Comparison of ENCODE assay signal across 8 cellular contexts in genomic region chr19:1249990-1250298, GRCh38. TPM values are rescaled to one million over a fixed set of nuclear protein-coding genes. Genes with fewer than 3 reads are reported as not detected.
DNase-seq lines count a peak whose midpoint lies in the region; ATAC-seq and TF ChIP-seq lines count a peak whose summit lies in the region.

No MANE protein-coding gene starts in this region.

- peak overlapping the region; percentile 96 for H3K9ac ChIP-seq in HUES6 (ENCODE audit: low read length)
- peak overlapping the region; percentile 74 to 92 for H3K9ac ChIP-seq in mucosa of rectum (ENCODE audit: low read depth in 1 of 2, low read length in 2 of 2)

- intact Hi-C loops in A673 (cut with micrococcal nuclease; ENCODE audit: unreplicated experiment): loop anchor here (2.0 to 10.0 kb wide), 3 partner anchors 17 to 385 kb away; partner anchors contain the start of genes CNN2, RNU6-2 and TMEM259

- H3K9me3 ChIP-seq in A673 (ENCODE audit: low read depth, low read length, poor library complexity, severe bottlenecking) (no peaks in the 10 kb centered on the region), HUES6 (ENCODE audit: control insufficient read depth, insufficient read depth, low read depth, low read length) (no peaks in the 10 kb centered on the region), mucosa of rectum (ENCODE audit: control insufficient read depth in 2 of 2, low read length in 2 of 2) (no peaks in the 10 kb centered on the region)

- H3K27me3 ChIP-seq in A673 (replicated peaks; ENCODE audit: insufficient read depth, low read depth, low read length, poor library complexity) (no peaks in the 10 kb centered on the region), HUES6 (ENCODE audit: control insufficient read depth, insufficient read depth, low read length) (no peaks in the 10 kb centered on the region), mucosa of rectum (ENCODE audit: control insufficient read depth in 2 of 2, insufficient read depth in 2 of 2, low read length in 2 of 2) (no peaks in the 10 kb centered on the region)

- CTCF ChIA-PET in A673 (lab: Charles Lee): no interaction called here

- TF ChIP-seq CTCF in A673 (conservative IDR thresholded peaks at IDR 0.05; ENCODE audit: low read depth, low read length) (no peak), cardiac fibroblast (IDR thresholded peaks at IDR 0.05; ENCODE audit: low read depth, low read length) (no peak)

- H3K27ac ChIP-seq in A673 (ENCODE audit: low read depth, low read length, poor library complexity, severe bottlenecking) (peak overlapping the region; percentile 96), HUES6 (ENCODE audit: low read depth, low read length) (peak overlapping the region; percentile 90; the same call in 1 of the 2 replicates), mucosa of rectum (ENCODE audit: low read depth in 2 of 2, low read length in 2 of 2) (peak overlapping the region; percentile 96 to 99)

- no TSS peak for BruUV-seq in A673 (replicated peaks; lab: Mats Ljungman, UMichigan)

- DNase-seq in A673 (ENCODE audit: low spot score): no peak
- no peak for DNase-seq in cardiac fibroblast (ENCODE audit: low read depth in 2 of 2)
- no peak for DNase-seq in NCI-H524 (lab: John Stamatoyannopoulos, UW)
- DNase-seq in NCI-H2107 treated with DMSO at 0.1 percent for 48 hours (lab: John Stamatoyannopoulos, UW; ENCODE audit: unreplicated experiment): no peak

- peaks cover 25% of the 10 kb centered on the region for H3K4me1 ChIP-seq in A673 (ENCODE audit: insufficient read depth, low read length, poor library complexity, severe bottlenecking)
- peaks cover 17% of the 10 kb centered on the region for H3K4me1 ChIP-seq in HUES6 (ENCODE audit: control insufficient read depth, insufficient read depth, low read length)
- peaks cover 39 to 49% of the 10 kb centered on the region in 2 donors for H3K4me1 ChIP-seq in mucosa of rectum (ENCODE audit: control insufficient read depth in 2 of 2, insufficient read depth in 2 of 2, low read length in 2 of 2)

- POLR2A ChIA-PET in A673 (lab: Charles Lee; ENCODE audit: low non-redundant PET): no interaction called here

- H3K4me3 ChIP-seq in A673 (ENCODE audit: low read depth, low read length, poor library complexity, severe bottlenecking): peak overlapping the region; percentile 96
- peak overlapping the region; percentile 71 for H3K4me3 ChIP-seq in HUES6 (ENCODE audit: low read depth, low read length)
- H3K4me3 ChIP-seq in cardiac fibroblast (replicated peaks in 1 of 2; ENCODE audit: low read depth in 2 of 2, low read length in 2 of 2): peak overlapping the region; percentile 61 to 67
- H3K4me3 ChIP-seq in mucosa of rectum (ENCODE audit: low read length in 2 of 2): peak overlapping the region; percentile 69 to 86

- ATAC-seq in GM21381 (IDR thresholded peaks at IDR 0.05; ENCODE audit: unreplicated experiment): no peak
- ATAC-seq in GM19395 (IDR thresholded peaks at IDR 0.05; ENCODE audit: unreplicated experiment): no peak

- H3K36me3 ChIP-seq in A673 (ENCODE audit: insufficient read depth, low read length, poor library complexity, severe bottlenecking) (peaks cover 32% of the 10 kb centered on the region), HUES6 (ENCODE audit: control insufficient read depth, insufficient read depth, low read length) (peaks cover 38% of the 10 kb centered on the region), mucosa of rectum (ENCODE audit: control insufficient read depth in 2 of 2, insufficient read depth in 2 of 2, low read length in 2 of 2) (peaks cover 11 to 15% of the 10 kb centered on the region in 2 donors)

RNA-seq across cellular contexts. Expression of gene MIDN, which starts 1.6 kb away (rescaled TPM):
- 156 and 169 TPM in 2 replicates for total RNA-seq in A673 (2021)

RNA-seq across cellular contexts. Expression of gene ATP5F1D, which starts 8.4 kb away (rescaled TPM):
- 237 and 250 TPM in 2 replicates for total RNA-seq in A673 (2021)

RNA-seq across cellular contexts. Expression of gene CBARP, which starts 12.1 kb away (rescaled TPM):
- 13.3 and 15.0 TPM in 2 replicates for total RNA-seq in A673 (2021)

RNA-seq across cellular contexts. Expression of gene CIRBP, which starts 19.2 kb away (rescaled TPM):
- 287 and 386 TPM in 2 replicates for total RNA-seq in A673 (2021)

RNA-seq across cellular contexts. Expression of gene FAM174C, which starts 25.4 kb away (rescaled TPM):
- 69.4 and 88.6 TPM in 2 replicates for total RNA-seq in A673 (2021)
